Comparison of ENCODE assay signal across 8 cellular contexts in genomic region chr17:5468075-5468473, GRCh38. TPM values are rescaled to one million over a fixed set of nuclear protein-coding genes. Genes with fewer than 3 reads are reported as not detected.
DNase-seq lines count a peak whose midpoint lies in the region; ATAC-seq and TF ChIP-seq lines count a peak whose summit lies in the region.

No MANE protein-coding gene starts in this region.

- no peaks in the 10 kb centered on the region for H3K27me3 Mint-ChIP-seq in activated T-cell treated with anti-CD3 and anti-CD28 coated beads, Interleukin-2, amount 50 U/mL, for 72 hours (ENCODE audit: low read depth)

- WGBS in smooth muscle cell (ENCODE audit: low lambda C conversion rate) = 2% methylated on average over 17 of the region's 17 CpGs

- H3K4me1 Mint-ChIP-seq in activated T-cell treated with anti-CD3 and anti-CD28 coated beads, Interleukin-2, amount 50 U/mL, for 72 hours (ENCODE audit: low read depth) = peaks cover 47% of the 10 kb centered on the region

- DNase-seq in activated T-cell treated with anti-CD3 and anti-CD28 coated beads, Interleukin-2, amount 50 U/mL, for 72 hours = peak in 1 of 2 donors; percentile 14
- DNase-seq in right atrium auricular region (ENCODE audit: low spot score) = no peak
- DNase-seq in smooth muscle cell (lab: John Stamatoyannopoulos, UW; ENCODE audit: unreplicated experiment) = no peak
- DNase-seq in NCI-H524 treated with DMSO at 0.1 percent for 48 hours (lab: John Stamatoyannopoulos, UW) = no peak
- DNase-seq in posterior cingulate gyrus = no peak

- intact Hi-C loops in posterior cingulate gyrus (cut with DNase I) = loop anchor here (2.0 kb wide), 2 partner anchors 29 to 49 kb away; partner anchors contain the start of genes C1QBP and NUP88

- peak overlapping the region; percentile 83 for H2AFZ ChIP-seq in smooth muscle cell (ENCODE audit: low read depth)

- no peaks in the 10 kb centered on the region for H3K9me3 Mint-ChIP-seq in activated T-cell treated with anti-CD3 and anti-CD28 coated beads, Interleukin-2, amount 50 U/mL, for 72 hours

- no peaks in the 10 kb centered on the region for H4K20me1 ChIP-seq in smooth muscle cell (ENCODE audit: low read depth)

- H3K36me3 ChIP-seq in right atrium auricular region (peaks cover 15% of the 10 kb centered on the region), smooth muscle cell (ENCODE audit: low read depth) (peaks cover 4% of the 10 kb centered on the region)

- H3K4me3 Mint-ChIP-seq in activated T-cell treated with anti-CD3 and anti-CD28 coated beads, Interleukin-2, amount 50 U/mL, for 72 hours = peak overlapping the region; percentile 83 to 88

- H3K4me3 ChIP-seq in GM12875 (ENCODE audit: low read depth, low read length) (peak overlapping the region; percentile 94), right atrium auricular region (peak overlapping the region; percentile 83 to 88), smooth muscle cell (peak overlapping the region; percentile 81)

- H3K9ac ChIP-seq in smooth muscle cell (ENCODE audit: low read depth) = peak overlapping the region; percentile 65

- peak overlapping the region; percentile 60 for H3K27ac Mint-ChIP-seq in activated T-cell treated with anti-CD3 and anti-CD28 coated beads, Interleukin-2, amount 50 U/mL, for 72 hours

- peaks cover 3 to 7% of the 10 kb centered on the region in 2 donors for H3K36me3 Mint-ChIP-seq in activated T-cell treated with anti-CD3 and anti-CD28 coated beads, Interleukin-2, amount 50 U/mL, for 72 hours (ENCODE audit: insufficient read depth in 2 of 2)

- H3K9me3 ChIP-seq in right atrium auricular region (no peaks in the 10 kb centered on the region), smooth muscle cell (replicated peaks; ENCODE audit: low read depth) (no peaks in the 10 kb centered on the region)

- H3K27ac ChIP-seq in right atrium auricular region (peak overlapping the region; percentile 57 to 74), smooth muscle cell (ENCODE audit: low read depth) (peak overlapping the region; percentile 56)

- peak overlapping the region; percentile 97 for H3K4me2 ChIP-seq in smooth muscle cell

- ATAC-seq in HG03354 (IDR thresholded peaks at IDR 0.05; ENCODE audit: poor library complexity, severe bottlenecking, unreplicated experiment) (peak; percentile 8), GM18517 (IDR thresholded peaks at IDR 0.05; ENCODE audit: unreplicated experiment) (no peak)
- peak; percentile 21 to 24 for ATAC-seq in activated T-cell treated with anti-CD3 and anti-CD28 coated beads, Interleukin-2, amount 50 U/mL, for 72 hours (replicated peaks in 1 of 2)

- H3K4me1 ChIP-seq in right atrium auricular region (peaks cover 0 to 20% of the 10 kb centered on the region in 2 donors), smooth muscle cell (ENCODE audit: low read depth) (peaks cover 7% of the 10 kb centered on the region)

- peaks cover 46% of the 10 kb centered on the region for H3K79me2 ChIP-seq in smooth muscle cell (ENCODE audit: low read depth)

- peaks cover 16% of the 10 kb centered on the region for H3F3A ChIP-seq in smooth muscle cell (ENCODE audit: low read depth)

- TF ChIP-seq CTCF in GM12875 (IDR thresholded peaks at IDR 0.05; ENCODE audit: borderline replicate concordance, insufficient read depth, low read depth, low read length) = no peak
- no peak for TF ChIP-seq CTCF in right atrium auricular region (IDR thresholded peaks at IDR 0.05)
- TF ChIP-seq CTCF in smooth muscle cell (IDR thresholded peaks at IDR 0.05; ENCODE audit: borderline replicate concordance, insufficient read depth, poor library complexity, severe bottlenecking) = no peak

- no peaks in the 10 kb centered on the region for H3K27me3 ChIP-seq in right atrium auricular region
- H3K27me3 ChIP-seq in smooth muscle cell (ENCODE audit: low read depth) = no peaks in the 10 kb centered on the region

RNA-seq across cellular contexts. Expression of gene DHX33, which starts 0.7 kb away (rescaled TPM):
- total RNA-seq in activated T-cell treated with anti-CD3 and anti-CD28 coated beads, Interleukin-2, amount 50 U/mL, for 72 hours = 10 to 100 TPM; 20.6 to 26.4 TPM
- 1 to 10 TPM; 5.6 to 5.8 TPM for total RNA-seq in right atrium auricular region
- total RNA-seq in smooth muscle cell = 6.0 and 6.2 TPM in 2 replicates
- 1.6 and 2.0 TPM in 2 replicates for polyA plus RNA-seq in smooth muscle cell

RNA-seq across cellular contexts. Expression of gene DERL2, which starts 17.9 kb away (rescaled TPM):
- total RNA-seq in activated T-cell treated with anti-CD3 and anti-CD28 coated beads, Interleukin-2, amount 50 U/mL, for 72 hours = 10 to 100 TPM; 71.5 to 87.3 TPM
- total RNA-seq in right atrium auricular region (10 to 100 TPM; 10.9 to 20.8 TPM), smooth muscle cell (65.3 and 81.3 TPM in 2 replicates)
- polyA plus RNA-seq in smooth muscle cell = 152 and 162 TPM in 2 replicates

RNA-seq across cellular contexts. Expression of gene MIS12, which starts 18.3 kb away (rescaled TPM):
- 10 to 100 TPM; 38.6 to 39.6 TPM for total RNA-seq in activated T-cell treated with anti-CD3 and anti-CD28 coated beads, Interleukin-2, amount 50 U/mL, for 72 hours
- total RNA-seq in right atrium auricular region = 10 to 100 TPM in 1 of 2 donors, 1 to 10 TPM in 1; 6.6 to 11.4 TPM
- 22.5 and 23.3 TPM in 2 replicates for total RNA-seq in smooth muscle cell
- polyA plus RNA-seq in smooth muscle cell = 14.8 and 21.6 TPM in 2 replicates

RNA-seq across cellular contexts. Expression of gene C1QBP, which starts 29.1 kb away (rescaled TPM):
- 100 to 1,000 TPM; 203 to 206 TPM for total RNA-seq in activated T-cell treated with anti-CD3 and anti-CD28 coated beads, Interleukin-2, amount 50 U/mL, for 72 hours
- total RNA-seq in right atrium auricular region (100 to 1,000 TPM in 1 of 2 donors, 10 to 100 TPM in 1; 82.8 to 126 TPM), smooth muscle cell (110 and 121 TPM in 2 replicates)
- 120 and 122 TPM in 2 replicates for polyA plus RNA-seq in smooth muscle cell

RNA-seq across cellular contexts. Expression of gene RPAIN, which starts 48.1 kb away (rescaled TPM):
- 10 to 100 TPM; 62.6 to 65.0 TPM for total RNA-seq in activated T-cell treated with anti-CD3 and anti-CD28 coated beads, Interleukin-2, amount 50 U/mL, for 72 hours
- total RNA-seq in right atrium auricular region (10 to 100 TPM; 31.4 to 40.7 TPM), smooth muscle cell (42.8 and 56.0 TPM in 2 replicates)
- 28.8 and 39.1 TPM in 2 replicates for polyA plus RNA-seq in smooth muscle cell
